Comparison of ENCODE assay signal across 8 cellular contexts in the genomic region with DNA sequence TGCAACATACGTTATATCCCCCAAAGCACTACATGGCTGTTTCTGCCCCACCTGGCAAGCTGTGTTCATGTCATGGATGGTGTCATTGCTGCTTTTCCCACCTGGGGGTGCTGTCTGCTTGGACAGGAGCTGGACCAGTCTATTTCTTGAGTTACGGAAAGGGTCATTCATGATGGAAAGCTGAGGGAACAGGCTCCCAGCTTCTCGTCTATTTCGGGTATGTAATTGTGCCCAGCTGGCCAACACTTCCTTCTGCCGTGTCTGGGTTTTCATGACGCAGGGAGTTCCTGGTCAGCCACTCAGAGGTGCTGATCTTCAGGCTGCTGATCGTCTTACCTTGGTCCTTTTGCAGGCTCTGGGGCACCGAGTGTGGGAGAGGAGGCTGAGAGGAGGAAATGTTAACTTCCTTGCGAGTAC. TPM values are rescaled to one million over a fixed set of nuclear protein-coding genes. Genes with fewer than 3 reads are reported as not detected.
DNase-seq lines count a peak whose midpoint lies in the region; ATAC-seq and TF ChIP-seq lines count a peak whose summit lies in the region.

No MANE protein-coding gene starts in this region.

- BruUV-seq in MCF 10A (replicated peaks; lab: Mats Ljungman, UMichigan) = no TSS peak

- H3K27ac ChIP-seq in breast epithelium (no peak overlapping the region), endodermal cell (ENCODE audit: low read depth, low read length) (no peak overlapping the region)

- H3K27me3 ChIP-seq in breast epithelium (no peaks in the 10 kb centered on the region), endodermal cell (ENCODE audit: control insufficient read depth, insufficient read depth, low read length, poor library complexity, severe bottlenecking) (no peaks in the 10 kb centered on the region)

- H3K36me3 ChIP-seq in breast epithelium (no peaks in the 10 kb centered on the region), endodermal cell (ENCODE audit: control insufficient read depth, insufficient read depth, low read length) (no peaks in the 10 kb centered on the region)

- H3K27ac Mint-ChIP-seq in MCF 10A (ENCODE audit: low read depth, unreplicated experiment) (no peak overlapping the region), endodermal cell (no peak overlapping the region)

- CTCF ChIA-PET in MCF 10A (lab: Yijun Ruan, JAX) = interaction anchor here (0.6 to 3.1 kb wide), 7 partner anchors 9 to 700 kb away, joined by 3 to 24 read pairs (median 4); partner anchors contain the start of genes BTBD16 and PSTK

- TF ChIP-seq POLR2A in breast epithelium (IDR thresholded peaks at IDR 0.05) = no peak

- no peaks in the 10 kb centered on the region for H3K4me1 ChIP-seq in breast epithelium
- H3K4me1 ChIP-seq in endodermal cell (ENCODE audit: control insufficient read depth, insufficient read depth, low read length) = no peaks in the 10 kb centered on the region

- peaks cover 14% of the 10 kb centered on the region for H3K4me1 Mint-ChIP-seq in MCF 10A (ENCODE audit: insufficient read depth, unreplicated experiment)
- peaks cover 7% of the 10 kb centered on the region for H3K4me1 Mint-ChIP-seq in endodermal cell

- H3K27me3 Mint-ChIP-seq in MCF 10A (ENCODE audit: insufficient read depth, unreplicated experiment) = no peaks in the 10 kb centered on the region
- peaks cover 4% of the 10 kb centered on the region for H3K27me3 Mint-ChIP-seq in endodermal cell (ENCODE audit: insufficient read depth)

- POLR2A ChIA-PET in MCF 10A (lab: Yijun Ruan, JAX) = interaction anchor here (0.7 to 0.9 kb wide), 2 partner anchors 13 to 485 kb away, joined by 3 read pairs; no protein-coding TSS in a partner anchor

- ATAC-seq in GM18868 (IDR thresholded peaks at IDR 0.05; ENCODE audit: unreplicated experiment) (no peak), HG02571 (IDR thresholded peaks at IDR 0.05; ENCODE audit: unreplicated experiment) (no peak)

- H3K4me3 Mint-ChIP-seq in MCF 10A (ENCODE audit: unreplicated experiment) (no peak overlapping the region), endodermal cell (no peak overlapping the region)

- DNase-seq in MCF 10A (ENCODE audit: unreplicated experiment) = peak; percentile 71
- no peak for DNase-seq in breast epithelium (ENCODE audit: low spot score in 2 of 2)
- DNase-seq in NCI-H82 (lab: John Stamatoyannopoulos, UW) = peak; percentile 63
- DNase-seq in endodermal cell = peak; percentile 94
- DNase-seq in midbrain (lab: John Stamatoyannopoulos, UW) = peak; percentile 58
- DNase-seq in D341Med (ENCODE audit: low spot score) = no peak

- no peak overlapping the region for H3K9ac ChIP-seq in endodermal cell (ENCODE audit: extremely low read depth, low read length, poor library complexity, severe bottlenecking)

- WGBS in endodermal cell (ENCODE audit: insufficient coverage in 1 of 2, insufficient read length in 1 of 2), 2 experiments = 67 to 69% methylated on average over 9 of the region's 9 CpGs

- TF ChIP-seq CTCF in MCF 10A (IDR thresholded peaks at IDR 0.05; ENCODE audit: unreplicated experiment) (peak; percentile 66), breast epithelium (IDR thresholded peaks at IDR 0.05) (no peak), endodermal cell (conservative IDR thresholded peaks at IDR 0.05) (peak; percentile 89)

- intact Hi-C loops in MCF 10A (cut with micrococcal nuclease) (loop anchor here (1.0 kb wide), 1 partner anchor 424 kb away; no protein-coding TSS in a partner anchor), breast epithelium (cut with DNase I; ENCODE audit: low total_unique reads) (no loop called here)

- H3K9me3 Mint-ChIP-seq in MCF 10A (ENCODE audit: unreplicated experiment) (no peaks in the 10 kb centered on the region), endodermal cell (no peaks in the 10 kb centered on the region)

- H3K9me3 ChIP-seq in breast epithelium (no peaks in the 10 kb centered on the region), endodermal cell (ENCODE audit: control insufficient read depth, low read length) (no peaks in the 10 kb centered on the region)

- no peak overlapping the region for H3K4me3 ChIP-seq in breast epithelium
- no peak overlapping the region for H3K4me3 ChIP-seq in endodermal cell (ENCODE audit: low read length)

- H3K36me3 Mint-ChIP-seq in MCF 10A (ENCODE audit: insufficient read depth, unreplicated experiment) = peaks cover 49% of the 10 kb centered on the region
- no peaks in the 10 kb centered on the region for H3K36me3 Mint-ChIP-seq in endodermal cell (ENCODE audit: low read depth)

RNA-seq across cellular contexts. Expression of gene BTBD16, which starts 8.6 kb away (rescaled TPM):
- total RNA-seq in MCF 10A (2022) (0.16 TPM in 1 of 2 replicates, not detected in the other), breast epithelium (under 1 TPM in 1 of 3 donors, not detected in 2; 0.29 TPM), endodermal cell (not detected)
- not detected for polyA plus RNA-seq in endodermal cell (2013, experiment 1 of 2)
- polyA plus RNA-seq in endodermal cell (2013, experiment 2 of 2) = not detected

Comparison
In these comparisons a context has a peak if more than half of its experiments do, and no peak if none do; other contexts are left out.
1. DNase-seq: peak in MCF 10A (single experiment), NCI-H82 (single experiment), endodermal cell (single experiment) and midbrain (single experiment); none in breast epithelium (0 of 2) and D341Med (single experiment).
2. CTCF ChIP-seq: peak in MCF 10A (single experiment) and endodermal cell (single experiment); none in breast epithelium (0 of 3).